In the genomic region with DNA sequence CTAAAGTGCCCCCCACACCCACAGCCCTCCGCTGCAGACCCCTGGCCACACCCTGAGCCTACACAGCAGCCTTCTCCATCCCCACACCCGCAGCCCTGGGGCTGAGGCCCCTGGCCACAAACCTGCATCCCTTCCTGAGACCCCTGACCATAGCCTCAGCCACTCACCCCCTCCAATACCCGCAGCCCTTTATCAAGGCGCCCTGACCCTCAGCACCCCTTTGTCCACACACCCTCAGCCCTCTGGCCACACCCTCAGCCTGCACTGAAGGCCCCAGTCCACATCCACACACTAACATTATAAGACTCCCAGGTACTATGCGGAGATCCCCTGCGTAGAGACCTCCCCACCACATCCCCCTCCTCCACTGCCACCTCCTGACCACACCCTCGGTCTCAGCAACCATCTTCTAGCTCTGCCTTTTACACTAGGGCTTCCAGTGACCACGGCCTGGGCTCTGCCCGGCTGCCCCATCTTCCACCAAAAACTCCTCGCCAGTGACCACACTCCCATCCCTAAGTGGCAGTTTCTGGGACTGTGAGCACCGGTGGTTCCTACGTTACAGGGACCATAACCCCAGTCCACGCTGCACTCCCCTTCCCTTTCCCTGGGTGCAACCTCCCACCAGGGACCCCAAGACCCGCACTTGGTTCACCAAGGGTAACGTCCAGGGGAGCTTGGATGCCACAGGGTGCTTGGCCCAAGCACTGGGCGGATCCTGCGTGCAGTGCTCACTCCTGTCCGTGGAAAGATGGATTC, we compare ENCODE assay signal across 9 cellular contexts. TPM values are rescaled to one million over a fixed set of nuclear protein-coding genes. Genes with fewer than 3 reads are reported as not detected.
A peak's percentile ranks its signal among the peaks of the same experiment; 100 is the strongest.
DNase-seq lines count a peak whose midpoint lies in the region; ATAC-seq, FAIRE-seq and TF ChIP-seq lines count a peak whose summit lies in the region.
"Had no signal": no experiment of that assay in that cellular context is flagged by ENCODE, and none has a peak within 500 bp of the region (broad histone marks: within the 10 kb centered on the region; RNA-seq: fewer than 3 reads in every experiment).

No MANE protein-coding gene starts in this region.

- no peak overlapping the region for H3K27ac ChIP-seq in H1 (ENCODE audit: low read depth, low read length)

- TF ChIP-seq EP300 in H1 (IDR thresholded peaks at IDR 0.05; ENCODE audit: borderline replicate concordance in 1 of 2, low read depth in 2 of 2, low read length in 2 of 2): no peak

- CTCF ChIA-PET in H1 (lab: Charles Lee; ENCODE audit: partially characterized antibody): interaction anchor here (0.6 to 32.4 kb wide), 26 partner anchors 10 to 562 kb away, joined by 3 to 476 read pairs (median 5); a partner anchor contains a TSS

- no peaks in the 10 kb centered on the region for H3K9me3 Mint-ChIP-seq in nephron
- no peaks in the 10 kb centered on the region for H3K9me3 Mint-ChIP-seq in type B pancreatic cell
- H3K9me3 Mint-ChIP-seq: activated T-helper 17 cell treated with anti-CD3 and anti-CD28 coated beads, Interleukin-2, amount 50 U/mL, for 72 hours had no signal

- no peak for ATAC-seq in Right ventricle myocardium inferior
- ATAC-seq in GM19351 (IDR thresholded peaks at IDR 0.05; ENCODE audit: unreplicated experiment): no peak

- peak overlapping the region; percentile 56 to 86 for H3K4me2 ChIP-seq in H1 (ENCODE audit: insufficient read depth in 1 of 2, low read depth in 2 of 2, low read length in 2 of 2)

- H3K27ac Mint-ChIP-seq in nephron: peak overlapping the region; percentile 36 to 83 (median 77)
- H3K27ac Mint-ChIP-seq in type B pancreatic cell: peak overlapping the region; percentile 76
- H3K27ac Mint-ChIP-seq: activated T-helper 17 cell treated with anti-CD3 and anti-CD28 coated beads, Interleukin-2, amount 50 U/mL, for 72 hours had no signal

- H3K36me3 Mint-ChIP-seq in nephron (ENCODE audit: low read depth) (no peaks in the 10 kb centered on the region), type B pancreatic cell (no peaks in the 10 kb centered on the region)

- no peaks in the 10 kb centered on the region for H3K9me3 ChIP-seq in H1 (ENCODE audit: insufficient read depth in 2 of 2, low read depth in 1 of 2, low read length in 1 of 2)

- H4K5ac ChIP-seq in H1 (ENCODE audit: insufficient read length, low read depth, low read length): no peak overlapping the region

- no peaks in the 10 kb centered on the region for H3K79me1 ChIP-seq in H1 (ENCODE audit: low read depth, low read length)

- no peaks in the 10 kb centered on the region; the same call in 1 of the 2 replicates for H3K23me2 ChIP-seq in H1 (ENCODE audit: low read depth, low read length)

- TF ChIP-seq CTCF in H1 (IDR thresholded peaks at IDR 0.05; ENCODE audit: control extremely low read depth in 1 of 3, insufficient read depth in 1 of 3, low read depth in 1 of 3, low read length in 3 of 3): no peak
- no peak for TF ChIP-seq CTCF in nephron (IDR thresholded peaks at IDR 0.05; ENCODE audit: unreplicated experiment in 3 of 3)
- TF ChIP-seq CTCF in type B pancreatic cell (conservative IDR thresholded peaks at IDR 0.05): no peak

- peaks cover 24 to 48% (median 41%) of the 10 kb centered on the region in 4 experiments for H3K27me3 ChIP-seq in H1 (replicated peaks in 1 of 4; ENCODE audit: control insufficient read depth in 3 of 4, extremely low read depth in 1 of 4, insufficient read depth in 3 of 4, low read length in 3 of 4)

- no peak overlapping the region for H2BK120ac ChIP-seq in H1 (replicated peaks; ENCODE audit: low read depth, low read length)

- DNase-seq in cardiac septum (ENCODE audit: low spot score) (peak; percentile 56), Right ventricle myocardium inferior (ENCODE audit: missing footprints) (no peak), H1 (ENCODE audit: low read depth in 1 of 2, low spot score in 2 of 2) (no peak), type B pancreatic cell (ENCODE audit: extremely low spot score, unreplicated experiment) (no peak), NCI-H524 (lab: John Stamatoyannopoulos, UW) (no peak), frontal cortex (ENCODE audit: low spot score in 2 of 2) (no peak)

- FAIRE-seq in H1 (lab: Jason Lieb, UNC) (no peak), frontal cortex (lab: Jason Lieb, UNC) (no peak)

- H3K4me3 ChIP-seq in H1 (ENCODE audit: extremely low read depth in 1 of 4, insufficient read depth in 2 of 4, low read depth in 3 of 4, low read length in 4 of 4): peak overlapping the region in 3 of 4 experiments; percentile 36 to 58 (median 42); a peak in 4 of 8 replicates

- peaks cover 36% of the 10 kb centered on the region for H3K4me1 Mint-ChIP-seq in nephron
- H3K4me1 Mint-ChIP-seq in type B pancreatic cell (ENCODE audit: unreplicated experiment): peaks cover 19% of the 10 kb centered on the region

- no peak for TF ChIP-seq RAD21 in H1 (IDR thresholded peaks at IDR 0.05 in 1 of 2, conservative IDR thresholded peaks at IDR 0.05 in 1 of 2; ENCODE audit: low read depth in 2 of 2, low read length in 2 of 2)

- H3K79me2 ChIP-seq in H1 (ENCODE audit: control insufficient read depth in 1 of 2, insufficient read depth in 2 of 2, low read length in 2 of 2): no peaks in the 10 kb centered on the region

- peak overlapping the region; percentile 81; the same call in 1 of the 2 replicates for H4K8ac ChIP-seq in H1 (ENCODE audit: extremely low read depth, insufficient read depth, low read length)

- H3K14ac ChIP-seq in H1 (ENCODE audit: insufficient read length): no peak overlapping the region

- H3K9ac ChIP-seq in H1 (replicated peaks in 1 of 4; ENCODE audit: extremely low read depth in 1 of 4, low read depth in 3 of 4, low read length in 3 of 4): no peak overlapping the region

- H3K36me3 ChIP-seq in H1 (ENCODE audit: control insufficient read depth in 2 of 4, insufficient read depth in 4 of 4, low read length in 3 of 4): no peaks in the 10 kb centered on the region

- no peak overlapping the region for H2BK5ac ChIP-seq in H1 (ENCODE audit: low read depth, low read length)

- peaks cover 0 to 32% (median 25%) of the 10 kb centered on the region in 4 experiments; a peak in 6 of 7 replicates for H3K4me1 ChIP-seq in H1 (replicated peaks in 1 of 4; ENCODE audit: control insufficient read depth in 3 of 4, insufficient read depth in 4 of 4, low read length in 3 of 4)

- H3K4me3 Mint-ChIP-seq in nephron (peak overlapping the region; percentile 78 to 83 (median 79)), type B pancreatic cell (peak overlapping the region; percentile 82)

- H2AK5ac ChIP-seq in H1 (ENCODE audit: low read depth, low read length): no peak overlapping the region

- no peak overlapping the region for H4K91ac ChIP-seq in H1 (replicated peaks; ENCODE audit: insufficient read length, low read length)

- no peak overlapping the region for H2AFZ ChIP-seq in H1 (ENCODE audit: low read length)

- peak overlapping the region; percentile 84; the same call in 1 of the 2 replicates for H2BK12ac ChIP-seq in H1 (ENCODE audit: low read depth, low read length)

- H3K27me3 Mint-ChIP-seq in nephron (ENCODE audit: low read depth) (peaks cover 18% of the 10 kb centered on the region), type B pancreatic cell (peaks cover 18% of the 10 kb centered on the region)

- POLR2A ChIA-PET in H1 (lab: Charles Lee; ENCODE audit: partially characterized antibody): interaction anchor here (1.0 to 1.7 kb wide), 4 partner anchors 9 to 39 kb away, joined by 3 to 12 read pairs (median 4); a partner anchor contains a TSS

- no peak for TF ChIP-seq POLR2A in H1 (IDR thresholded peaks at IDR 0.05; ENCODE audit: control extremely low read depth in 1 of 2, low read depth in 2 of 2, low read length in 2 of 2)

- H3K56ac ChIP-seq in H1 (replicated peaks; ENCODE audit: insufficient read length, low read depth, low read length): no peak overlapping the region

- H2BK20ac ChIP-seq in H1 (ENCODE audit: low read length): 0 out of 2 replicates have a peak overlapping the region, but pooled peaks have one; percentile 80

- H3K4ac ChIP-seq in H1 (replicated peaks; ENCODE audit: insufficient read length, low read depth, low read length): no peak overlapping the region

- peak overlapping the region; percentile 72; the same call in 1 of the 2 replicates for H2BK15ac ChIP-seq in H1 (ENCODE audit: low read length)

- H4K20me1 ChIP-seq in H1 (replicated peaks in 1 of 2; ENCODE audit: control insufficient read depth in 1 of 2, insufficient read depth in 2 of 2, low read length in 2 of 2): peaks cover 6 to 9% of the 10 kb centered on the region in 2 experiments

- no peak overlapping the region for H3K23ac ChIP-seq in H1 (ENCODE audit: insufficient read length)

- intact Hi-C loops in cardiac septum (cut with DNase I): no loop called here
- intact Hi-C loops in Right ventricle myocardium inferior (cut with DNase I): loop anchor here (10.0 kb wide), 1 partner anchor 448 kb away; no protein-coding TSS in a partner anchor

- H3K18ac ChIP-seq in H1 (ENCODE audit: extremely low read depth, low read length): no peak overlapping the region

- WGBS in H1 (ENCODE audit: extremely low coverage in 1 of 2, insufficient coverage in 1 of 2, insufficient read length in 1 of 2, insufficient replicate concordance in 2 of 2, low coverage in 1 of 2, low lambda C conversion rate in 2 of 2, missing lambda C conversion rate in 1 of 2), 2 experiments: 82% methylated on average over 18 of the region's 18 CpGs; no CpG with 5 or more reads in 1 of the 2 experiments

RNA-seq across cellular contexts. Expression of a gene that starts 0.8 kb away (rescaled TPM):
- 9.6 TPM for total RNA-seq in cardiac septum
- total RNA-seq in Right ventricle myocardium inferior: 9.5 TPM
- 0.61 and 1.0 TPM in 2 replicates for total RNA-seq in H1 (2021; fragmentation: NEBNext Ultra II Directional; extraction: Animal tissue kit (Norgen Biotek cat#: 25700))
- 0.77 and 1.3 TPM in 2 replicates for polyA plus RNA-seq in H1 (2011; rRNA removed)
- polyA plus RNA-seq in H1 (2011; cell fraction: cytosol; rRNA removed): 1.4 TPM
- 1.4 TPM for polyA plus RNA-seq in H1 (2011; cell fraction: nucleus; rRNA removed)
- polyA plus RNA-seq in H1 (2012, experiment 1 of 2): 0.70 to 1.4 TPM (median 0.81 TPM) in 4 replicates
- polyA plus RNA-seq in H1 (2012, experiment 2 of 2): 0.79 TPM
- 0.51 TPM for polyA plus RNA-seq in H1 (2013, experiment 1 of 2)
- polyA plus RNA-seq in H1 (2013, experiment 2 of 2): 0.39 TPM
- polyA minus RNA-seq in H1 (2011; rRNA and poly(A)+ RNA removed): 0.34 TPM in 1 of 2 replicates, not detected in the other
- not detected for polyA minus RNA-seq in H1 (2011; cell fraction: cytosol; rRNA and poly(A)+ RNA removed)
- polyA minus RNA-seq in H1 (2011; cell fraction: nucleus; rRNA and poly(A)+ RNA removed): 1.1 TPM
- total RNA-seq in type B pancreatic cell (ENCODE audit: low replicate concordance): 39.3 and 44.5 TPM in 2 replicates
- 2.0 TPM for total RNA-seq in frontal cortex

RNA-seq across cellular contexts. Expression of a gene that starts 23.8 kb away (rescaled TPM):
- total RNA-seq in cardiac septum: 4.6 TPM
- 2.9 TPM for total RNA-seq in Right ventricle myocardium inferior
- total RNA-seq in H1 (2021; fragmentation: NEBNext Ultra II Directional; extraction: Animal tissue kit (Norgen Biotek cat#: 25700)): 3.1 and 3.5 TPM in 2 replicates
- 4.9 and 7.5 TPM in 2 replicates for polyA plus RNA-seq in H1 (2011; rRNA removed)
- 4.4 TPM for polyA plus RNA-seq in H1 (2011; cell fraction: cytosol; rRNA removed)
- polyA plus RNA-seq in H1 (2011; cell fraction: nucleus; rRNA removed): 11.3 TPM
- polyA plus RNA-seq in H1 (2012, experiment 1 of 2): 2.6 to 5.3 TPM (median 3.4 TPM) in 4 replicates
- polyA plus RNA-seq in H1 (2012, experiment 2 of 2): 2.2 TPM
- polyA plus RNA-seq in H1 (2013, experiment 1 of 2): 3.5 TPM
- polyA plus RNA-seq in H1 (2013, experiment 2 of 2): 3.4 TPM
- 4.4 and 5.2 TPM in 2 replicates for polyA minus RNA-seq in H1 (2011; rRNA and poly(A)+ RNA removed)
- 2.8 TPM for polyA minus RNA-seq in H1 (2011; cell fraction: cytosol; rRNA and poly(A)+ RNA removed)
- 10.0 TPM for polyA minus RNA-seq in H1 (2011; cell fraction: nucleus; rRNA and poly(A)+ RNA removed)
- 10.1 and 11.3 TPM in 2 replicates for total RNA-seq in type B pancreatic cell (ENCODE audit: low replicate concordance)
- total RNA-seq in frontal cortex: 1.2 TPM

RNA-seq across cellular contexts. Expression of a gene that starts 38.4 kb away (rescaled TPM):
- total RNA-seq in cardiac septum: 0.27 TPM
- total RNA-seq in Right ventricle myocardium inferior: 0.81 TPM
- total RNA-seq in H1 (2021; fragmentation: NEBNext Ultra II Directional; extraction: Animal tissue kit (Norgen Biotek cat#: 25700)): 25.9 and 28.7 TPM in 2 replicates
- polyA plus RNA-seq in H1 (2011; rRNA removed): 32.9 and 41.9 TPM in 2 replicates
- polyA plus RNA-seq in H1 (2011; cell fraction: cytosol; rRNA removed): 27.5 TPM
- 43.8 TPM for polyA plus RNA-seq in H1 (2011; cell fraction: nucleus; rRNA removed)
- polyA plus RNA-seq in H1 (2012, experiment 1 of 2): 33.8 to 46.5 TPM (median 42.5 TPM) in 4 replicates
- 32.9 TPM for polyA plus RNA-seq in H1 (2012, experiment 2 of 2)
- polyA plus RNA-seq in H1 (2013, experiment 1 of 2): 52.3 TPM
- polyA plus RNA-seq in H1 (2013, experiment 2 of 2): 54.7 TPM
- 13.5 and 16.7 TPM in 2 replicates for polyA minus RNA-seq in H1 (2011; rRNA and poly(A)+ RNA removed)
- polyA minus RNA-seq in H1 (2011; cell fraction: cytosol; rRNA and poly(A)+ RNA removed): 22.1 TPM
- polyA minus RNA-seq in H1 (2011; cell fraction: nucleus; rRNA and poly(A)+ RNA removed): 16.5 TPM
- 5.4 and 8.5 TPM in 2 replicates for total RNA-seq in type B pancreatic cell (ENCODE audit: low replicate concordance)
- total RNA-seq in frontal cortex: 0.41 TPM
